ENCODE assay signal across 6 cellular contexts in genomic region chr2:226890286-226890685, GRCh38.
"Had no signal": no experiment of that assay in that cellular context is flagged by ENCODE, and none has a peak within 500 bp of the region (broad histone marks: within the 10 kb centered on the region; RNA-seq: fewer than 3 reads in every experiment).

No MANE protein-coding gene starts in this region.

- H3K9me3 Mint-ChIP-seq: IgD-negative memory B cell had no signal

- ATAC-seq: HepG2, K562 had no signal

- H3K4me3 Mint-ChIP-seq: IgD-negative memory B cell had no signal

- H3K27ac Mint-ChIP-seq: IgD-negative memory B cell had no signal

- H3K27ac ChIP-seq: HL-60 had no signal

- H3K4me3 ChIP-seq: K562 had no signal

- H3K27me3 Mint-ChIP-seq: IgD-negative memory B cell had no signal

- DNase-seq: KBM-7, KG1 had no signal
